Comparison of ENCODE assay signal across 9 cellular contexts in genomic region chr12:93879476-93880376, GRCh38.
DNase-seq lines count a peak whose midpoint lies in the region; ATAC-seq and TF ChIP-seq lines count a peak whose summit lies in the region.
"Had no signal": no experiment of that assay in that cellular context is flagged by ENCODE, and none has a peak within 500 bp of the region (broad histone marks: within the 10 kb centered on the region; RNA-seq: fewer than 3 reads in every experiment).

No MANE protein-coding gene starts in this region.

- no peak for TF ChIP-seq POLR2A in breast epithelium (IDR thresholded peaks at IDR 0.05)

- no peak for TF ChIP-seq CTCF in AG04450 (IDR thresholded peaks at IDR 0.05; ENCODE audit: low read depth, low read length)
- TF ChIP-seq CTCF in HFF-Myc (IDR thresholded peaks at IDR 0.05; ENCODE audit: low read depth, low read length, missing control alignments): no peak
- no peak for TF ChIP-seq CTCF in breast epithelium (IDR thresholded peaks at IDR 0.05)

- H3K27me3 ChIP-seq in AG04450 (ENCODE audit: control insufficient read depth, insufficient read depth, low read length) (no peaks in the 10 kb centered on the region), breast epithelium (no peaks in the 10 kb centered on the region)
- H3K27me3 ChIP-seq: upper lobe of right lung had no signal

- peak overlapping the region; percentile 33 for H3K27ac ChIP-seq in AG04450 (ENCODE audit: low read depth, low read length)
- no peak overlapping the region for H3K27ac ChIP-seq in breast epithelium
- H3K27ac ChIP-seq: upper lobe of right lung had no signal

- no peaks in the 10 kb centered on the region for H3K36me3 ChIP-seq in breast epithelium
- H3K36me3 ChIP-seq: upper lobe of right lung had no signal

- no peaks in the 10 kb centered on the region for H3K4me1 ChIP-seq in breast epithelium
- H3K4me1 ChIP-seq: upper lobe of right lung had no signal

- CTCF ChIA-PET in AG04450 (lab: Charles Lee): interaction anchor here (0.5 to 2.5 kb wide), 8 partner anchors 17 to 1640 kb away, joined by 3 to 12 read pairs (median 3); no protein-coding TSS in a partner anchor

- DNase-seq in AG04450 (ENCODE audit: low read depth, low spot score) (peak; percentile 68), HFF-Myc (ENCODE audit: extremely low read depth, low read depth) (peak; percentile 52), amniotic stem cell (lab: John Stamatoyannopoulos, UW) (peak; percentile 32), iris pigment epithelial cell (ENCODE audit: low read depth) (peak; percentile 83), breast epithelium (ENCODE audit: low spot score in 2 of 2) (no peak), foreskin melanocyte (no peak), posterior vena cava (ENCODE audit: low spot score) (no peak)
- DNase-seq: upper lobe of right lung had no signal

- intact Hi-C loops in breast epithelium (cut with DNase I; ENCODE audit: low total_unique reads): no loop called here
- intact Hi-C loops in posterior vena cava (cut with DNase I): no loop called here

- H3K4me3 ChIP-seq in AG04450 (ENCODE audit: low read depth, low read length): no peak overlapping the region
- no peak overlapping the region for H3K4me3 ChIP-seq in HFF-Myc (replicated peaks; ENCODE audit: low read depth, low read length)
- no peak overlapping the region for H3K4me3 ChIP-seq in breast epithelium
- H3K4me3 ChIP-seq: upper lobe of right lung had no signal

- ATAC-seq in HG03097 (IDR thresholded peaks at IDR 0.05; ENCODE audit: low FRiP score, unreplicated experiment): no peak
- ATAC-seq: upper lobe of right lung had no signal

- H3K9me3 ChIP-seq in AG04450 (ENCODE audit: control insufficient read depth, insufficient read depth, low read length) (no peaks in the 10 kb centered on the region), breast epithelium (peaks cover 0 to 17% of the 10 kb centered on the region in 2 donors)
- H3K9me3 ChIP-seq: upper lobe of right lung had no signal

- POLR2A ChIA-PET in AG04450 (lab: Yijun Ruan, JAX): interaction anchor here (0.6 to 1.2 kb wide), 4 partner anchors 38 to 221 kb away, joined by 3 to 6 read pairs (median 4); no protein-coding TSS in a partner anchor

Comparison
In these comparisons a context has a peak if more than half of its experiments do, and no peak if none do; other contexts are left out.
1. DNase-seq: peak in AG04450 (single experiment), HFF-Myc (single experiment), amniotic stem cell (single experiment) and iris pigment epithelial cell (single experiment); none in breast epithelium (0 of 2), foreskin melanocyte (single experiment) and posterior vena cava (single experiment).